26 cellular contexts compared by ENCODE assay signal in genomic region chr12:65630555-65630954, GRCh38.
DNase-seq lines count a peak whose midpoint lies in the region; ATAC-seq, FAIRE-seq and TF ChIP-seq lines count a peak whose summit lies in the region.
"Had no signal": no experiment of that assay in that cellular context is flagged by ENCODE, and none has a peak within 500 bp of the region (broad histone marks: within the 10 kb centered on the region; RNA-seq: fewer than 3 reads in every experiment).

No MANE protein-coding gene starts in this region.

- H3K4me1 ChIP-seq in IMR-90 (ENCODE audit: control insufficient read depth, insufficient read depth, low read length) (peaks cover 22% of the 10 kb centered on the region), mucosa of rectum (ENCODE audit: control insufficient read depth in 2 of 2, insufficient read depth in 2 of 2, low read length in 2 of 2) (peaks cover 0 to 13% of the 10 kb centered on the region in 2 donors)
- H3K4me1 ChIP-seq: heart left ventricle, left lung, sigmoid colon had no signal

- DNase-seq in DMS53 (lab: John Stamatoyannopoulos, UW): peak; percentile 84
- no peak for DNase-seq in IMR-90
- peak; percentile 45 for DNase-seq in bronchial epithelial cell (ENCODE audit: low read depth)
- DNase-seq in activated gamma-delta T cell (lab: John Stamatoyannopoulos, UW): no peak
- DNase-seq in globus pallidus (ENCODE audit: low spot score): no peak
- DNase-seq in NCI-H2081 (lab: John Stamatoyannopoulos, UW): no peak
- DNase-seq: activated CD8-positive, alpha-beta memory T cell treated with anti-CD3 and anti-CD28 coated beads, Interleukin-2, amount 50 U/mL, for 4 hours; activated naive CD8-positive, alpha-beta T cell treated with anti-CD3 and anti-CD28 coated beads for 36 hours; heart left ventricle; Karpas-422; left lung; midbrain; NCI-H1092 treated with DMSO at 0.1 percent for 48 hours; NCI-H1930; NCI-H446; nephron progenitor cell; posterior cingulate gyrus; sigmoid colon had no signal

- peak overlapping the region; percentile 98 for H2BK5ac ChIP-seq in IMR-90 (ENCODE audit: low read depth, low read length, poor library complexity, severe bottlenecking)

- no peaks in the 10 kb centered on the region for H3K36me3 ChIP-seq in IMR-90 (ENCODE audit: control insufficient read depth, insufficient read depth, low read length)
- H3K36me3 ChIP-seq in bronchial epithelial cell (ENCODE audit: control insufficient read depth, insufficient read depth, low read length): no peaks in the 10 kb centered on the region
- no peaks in the 10 kb centered on the region for H3K36me3 ChIP-seq in mucosa of rectum (ENCODE audit: control insufficient read depth in 2 of 2, insufficient read depth in 2 of 2, low read length in 2 of 2)
- H3K36me3 ChIP-seq: heart left ventricle, left lung, sigmoid colon, vagina had no signal

- H3K9ac ChIP-seq in IMR-90 (ENCODE audit: low read depth, low read length) (no peak overlapping the region), mucosa of rectum (ENCODE audit: low read depth in 1 of 2, low read length in 2 of 2) (no peak overlapping the region)

- peak overlapping the region; percentile 57 for H3K14ac ChIP-seq in IMR-90 (replicated peaks; ENCODE audit: low read depth, low read length)

- H2BK15ac ChIP-seq in IMR-90 (ENCODE audit: low read depth, low read length): peak overlapping the region; percentile 96

- H2BK120ac ChIP-seq in IMR-90 (ENCODE audit: low read depth, low read length): peak overlapping the region; percentile 97

- peaks cover 0 to 29% of the 10 kb centered on the region in 2 experiments; a peak in 2 of 4 replicates for H3K79me1 ChIP-seq in IMR-90 (ENCODE audit: low read depth in 1 of 2, low read length in 2 of 2)

- H3K4me2 ChIP-seq in IMR-90 (ENCODE audit: low read depth, low read length): no peak overlapping the region

- no peaks in the 10 kb centered on the region for H4K20me1 ChIP-seq in IMR-90 (ENCODE audit: insufficient read depth, low read length)

- peak overlapping the region; percentile 88; the same call in 1 of the 2 replicates for H2AK5ac ChIP-seq in IMR-90 (ENCODE audit: low read depth, low read length)

- H3K27ac ChIP-seq in IMR-90 (ENCODE audit: insufficient read depth, low read length) (peak overlapping the region; percentile 38; the same call in 1 of the 2 replicates), mucosa of rectum (ENCODE audit: low read depth in 2 of 2, low read length in 2 of 2) (peak overlapping the region; percentile 40 to 42)
- H3K27ac ChIP-seq: left lung, SK-N-MC had no signal

- H3K18ac ChIP-seq in IMR-90 (ENCODE audit: low read depth, low read length): peak overlapping the region; percentile 97

- WGBS in IMR-90 (ENCODE audit: extremely low coverage in 2 of 2, insufficient read length in 1 of 2), 2 experiments: no CpG with 5 or more reads among the region's 3 CpGs

- H3K4ac ChIP-seq in IMR-90 (ENCODE audit: low read depth, low read length): peak overlapping the region; percentile 92

- CTCF ChIA-PET in IMR-90 (lab: Yijun Ruan, JAX): interaction anchor here (2.0 kb wide), 1 partner anchor 28 kb away, joined by 5 read pairs; no protein-coding TSS in a partner anchor

- H3K27me3 ChIP-seq in IMR-90 (ENCODE audit: control insufficient read depth, insufficient read depth, low read length) (no peaks in the 10 kb centered on the region), bronchial epithelial cell (ENCODE audit: control insufficient read depth, insufficient read depth, low read length) (no peaks in the 10 kb centered on the region), mucosa of rectum (ENCODE audit: control insufficient read depth in 2 of 2, insufficient read depth in 2 of 2, low read length in 2 of 2) (no peaks in the 10 kb centered on the region)
- H3K27me3 ChIP-seq: heart left ventricle, sigmoid colon, vagina had no signal

- in situ Hi-C loops in IMR-90 (cut with MboI; ENCODE audit: low sequenced_read_pairs): no loop called here

- intact Hi-C loops in IMR-90 (cut with micrococcal nuclease): loop anchor here (2.0 to 5.0 kb wide), 2 partner anchors 16 to 42 kb away; no protein-coding TSS in a partner anchor

- no peak for TF ChIP-seq POLR2A in IMR-90 (IDR thresholded peaks at IDR 0.05; ENCODE audit: low read depth, low read length)

- FAIRE-seq in bronchial epithelial cell (lab: Jason Lieb, UNC): no peak
- FAIRE-seq: GM18507, H54, RCC 7860 had no signal

- peak overlapping the region; percentile 7; the same call in 1 of the 2 replicates for H3K56ac ChIP-seq in IMR-90 (ENCODE audit: extremely low read depth, insufficient read depth, low read length)

- H3K9me3 ChIP-seq in IMR-90 (ENCODE audit: control insufficient read depth, insufficient read depth, low read length): peaks cover 4% of the 10 kb centered on the region
- H3K9me3 ChIP-seq in mucosa of rectum (ENCODE audit: control insufficient read depth in 2 of 2, low read length in 2 of 2): no peaks in the 10 kb centered on the region
- H3K9me3 ChIP-seq: left lung, sigmoid colon, vagina had no signal

- peaks cover 11% of the 10 kb centered on the region for H3K9me1 ChIP-seq in IMR-90 (ENCODE audit: insufficient read depth, low read length)

- POLR2A ChIA-PET in IMR-90 (lab: Charles Lee; ENCODE audit: unreplicated experiment): no interaction called here

- dilution Hi-C loops in IMR-90 (cut with HindIII; ENCODE audit: low sequenced_read_pairs, unreplicated experiment): no loop called here

- BruUV-seq in IMR-90 (replicated peaks; lab: Mats Ljungman, UMichigan): no TSS peak

- no peak for TF ChIP-seq RAD21 in IMR-90 (IDR thresholded peaks at IDR 0.05; ENCODE audit: low read length)

- TF ChIP-seq CTCF in IMR-90 (conservative IDR thresholded peaks at IDR 0.05; ENCODE audit: low read depth, low read length) (no peak), bronchial epithelial cell (IDR thresholded peaks at IDR 0.05; ENCODE audit: insufficient read depth, low read length, severe bottlenecking) (no peak)

- H2AK9ac ChIP-seq in IMR-90 (replicated peaks; ENCODE audit: low read depth, low read length, poor library complexity): no peak overlapping the region

- no peak overlapping the region for H3K4me3 ChIP-seq in IMR-90 (ENCODE audit: insufficient read depth, low read depth, low read length)
- H3K4me3 ChIP-seq in bronchial epithelial cell (ENCODE audit: low read depth, low read length): no peak overlapping the region
- H3K4me3 ChIP-seq in mucosa of rectum (ENCODE audit: low read length in 2 of 2): no peak overlapping the region
- H3K4me3 ChIP-seq: heart left ventricle, left lung, sigmoid colon, SK-N-MC, vagina had no signal

- H4K5ac ChIP-seq in IMR-90 (ENCODE audit: low read depth, low read length): peak overlapping the region; percentile 88; the same call in 1 of the 2 replicates

- H4K91ac ChIP-seq in IMR-90 (ENCODE audit: insufficient read depth, low read depth, low read length): peak overlapping the region; percentile 62; the same call in 1 of the 2 replicates

- H4K8ac ChIP-seq in IMR-90 (ENCODE audit: low read depth in 2 of 2, low read length in 2 of 2): peak overlapping the region; percentile 56 to 86; a peak in 3 of 4 replicates

- ATAC-seq in IMR-90 (ENCODE audit: low read depth) (no peak), GM21529 (IDR thresholded peaks at IDR 0.05; ENCODE audit: unreplicated experiment) (no peak)
- ATAC-seq: heart left ventricle, left lung, WTC11 had no signal

- H3K23ac ChIP-seq in IMR-90 (ENCODE audit: low read depth, low read length): peak overlapping the region; percentile 88; the same call in 1 of the 2 replicates

- no peak overlapping the region for H2AFZ ChIP-seq in IMR-90 (replicated peaks; ENCODE audit: low read length, poor library complexity)

- peak overlapping the region; percentile 94; the same call in 1 of the 2 replicates for H2BK20ac ChIP-seq in IMR-90 (ENCODE audit: low read depth, low read length)

TF ChIP-seq in IMR-90, 13 proteins besides CTCF, POLR2A, EP300 and RAD21:
- TF ChIP-seq MXI1 (IDR thresholded peaks at IDR 0.05; ENCODE audit: borderline replicate concordance, low read depth, low read length) (no peak), BHLHE40 (IDR thresholded peaks at IDR 0.05; ENCODE audit: low read depth, low read length) (no peak), MAZ (IDR thresholded peaks at IDR 0.05; ENCODE audit: borderline replicate concordance, low read depth, low read length) (no peak), MAFK (IDR thresholded peaks at IDR 0.05; ENCODE audit: low read depth, low read length) (no peak), CEBPB (IDR thresholded peaks at IDR 0.05; ENCODE audit: low read depth, low read length) (no peak), CHD1 (IDR thresholded peaks at IDR 0.05; ENCODE audit: low read depth, low read length) (no peak), RFX5 (IDR thresholded peaks at IDR 0.05; ENCODE audit: low read depth, low read length) (no peak), USF2 (IDR thresholded peaks at IDR 0.05; ENCODE audit: low read depth, low read length) (no peak), FOS (IDR thresholded peaks at IDR 0.05; ENCODE audit: low read depth, low read length) (no peak), SMC3 (IDR thresholded peaks at IDR 0.05; ENCODE audit: low read depth, low read length) (no peak), RCOR1 (IDR thresholded peaks at IDR 0.05; ENCODE audit: insufficient replicate concordance, low read length) (no peak), NFE2L2 (IDR thresholded peaks at IDR 0.05; ENCODE audit: low read depth, low read length) (no peak)
- TF ChIP-seq, protein P1, sequence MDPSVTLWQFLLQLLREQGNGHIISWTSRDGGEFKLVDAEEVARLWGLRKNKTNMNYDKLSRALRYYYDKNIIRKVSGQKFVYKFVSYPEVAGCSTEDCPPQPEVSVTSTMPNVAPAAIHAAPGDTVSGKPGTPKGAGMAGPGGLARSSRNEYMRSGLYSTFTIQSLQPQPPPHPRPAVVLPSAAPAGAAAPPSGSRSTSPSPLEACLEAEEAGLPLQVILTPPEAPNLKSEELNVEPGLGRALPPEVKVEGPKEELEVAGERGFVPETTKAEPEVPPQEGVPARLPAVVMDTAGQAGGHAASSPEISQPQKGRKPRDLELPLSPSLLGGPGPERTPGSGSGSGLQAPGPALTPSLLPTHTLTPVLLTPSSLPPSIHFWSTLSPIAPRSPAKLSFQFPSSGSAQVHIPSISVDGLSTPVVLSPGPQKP (IDR thresholded peaks at IDR 0.05; ENCODE audit: borderline replicate concordance, low read depth, low read length): no peak

Comparison
In these comparisons a context has a peak if more than half of its experiments do, and no peak if none do; other contexts are left out.
1. DNase-seq: peak in DMS53 (single experiment) and bronchial epithelial cell (single experiment); none in IMR-90 (single experiment), activated gamma-delta T cell (single experiment), globus pallidus (single experiment) and NCI-H2081 (0 of 2).